Comparison of ENCODE assay signal across 18 cellular contexts in the genomic region with DNA sequence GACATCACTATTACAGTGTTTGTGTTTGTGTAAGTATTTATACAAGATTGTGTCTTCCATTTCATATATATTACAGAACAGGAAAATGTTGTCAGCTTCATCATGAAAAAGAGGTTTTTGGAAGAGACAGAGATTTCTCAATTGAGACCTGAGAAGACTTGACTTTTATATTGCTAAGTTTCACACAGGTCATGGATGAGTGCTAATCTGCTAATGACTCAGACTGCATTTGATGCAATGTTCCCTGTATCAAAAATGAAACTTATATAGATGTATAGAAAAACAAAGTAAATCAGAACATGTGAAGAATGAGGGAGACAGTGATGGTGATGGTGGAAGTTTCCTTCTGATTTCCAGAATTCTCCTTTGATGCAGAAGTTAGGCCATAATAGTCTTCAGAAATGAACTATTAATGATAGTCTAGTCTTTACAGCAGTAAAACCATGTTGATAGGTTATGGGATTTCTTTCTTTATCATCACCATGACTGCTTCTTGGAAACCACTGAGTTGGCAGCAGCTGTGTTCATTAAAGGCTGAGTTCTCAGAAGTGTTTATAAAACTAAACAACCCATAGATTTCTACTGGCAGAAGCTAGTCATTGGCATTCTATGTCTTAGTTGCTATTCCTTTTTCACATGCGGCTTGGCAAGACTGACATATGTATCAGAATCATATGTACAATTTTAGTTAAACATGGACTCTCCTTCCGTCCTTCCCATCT.
"Had no signal": no experiment of that assay in that cellular context is flagged by ENCODE, and none has a peak within 500 bp of the region (broad histone marks: within the 10 kb centered on the region; RNA-seq: fewer than 3 reads in every experiment).

No MANE protein-coding gene starts in this region.

- H3K27ac ChIP-seq: right atrium auricular region, upper lobe of right lung had no signal

- H3K4me1 ChIP-seq: right atrium auricular region, upper lobe of right lung had no signal

- H3K4me3 Mint-ChIP-seq: activated naive CD4-positive, alpha-beta T cell treated with anti-CD3 and anti-CD28 coated beads, Interleukin-2, amount 50 U/mL, for 24 hours; memory B cell; neural crest cell; T-helper 2 cell treated with Interferon-gamma antibody and Interleukin-4, amounts not matched to agents 5 μg/mL and 100 μg/mL, for 36 hours; WTC11 had no signal

- H3K9me2 ChIP-seq: SK-N-SH had no signal

- H3K4me3 ChIP-seq: right atrium auricular region, upper lobe of right lung had no signal

- H3K4me2 ChIP-seq: SK-N-SH had no signal

- H3K27me3 Mint-ChIP-seq: activated naive CD4-positive, alpha-beta T cell treated with anti-CD3 and anti-CD28 coated beads, Interleukin-2, amount 50 U/mL, for 24 hours; progenitor cell of endocrine pancreas had no signal

- ATAC-seq: left ventricle myocardium superior, upper lobe of right lung, WTC11 had no signal

- H3K9me3 ChIP-seq: SK-N-SH, upper lobe of right lung had no signal

- H3K36me3 ChIP-seq: right atrium auricular region, upper lobe of right lung had no signal

- H3K4me1 Mint-ChIP-seq: activated naive CD4-positive, alpha-beta T cell treated with anti-CD3 and anti-CD28 coated beads, Interleukin-2, amount 50 U/mL, for 24 hours; memory B cell; neural crest cell; WTC11 had no signal

- H3K27ac Mint-ChIP-seq: activated naive CD4-positive, alpha-beta T cell treated with anti-CD3 and anti-CD28 coated beads, Interleukin-2, amount 50 U/mL, for 24 hours; memory B cell; progenitor cell of endocrine pancreas; T-helper 2 cell treated with Interferon-gamma antibody and Interleukin-4, amounts not matched to agents 5 μg/mL and 100 μg/mL, for 36 hours; WTC11 had no signal

- H3K36me3 Mint-ChIP-seq: memory B cell, WTC11 had no signal

- DNase-seq: activated CD4-positive, alpha-beta T cell treated with anti-CD3 and anti-CD28 coated beads for 4 hours; activated CD8-positive, alpha-beta memory T cell treated with anti-CD3 and anti-CD28 coated beads for 24 hours; activated CD8-positive, alpha-beta memory T cell treated with anti-CD3 and anti-CD28 coated beads, Interleukin-2, amount 50 U/mL, for 48 hours; amniotic stem cell; dermis blood vessel endothelial cell; effector memory CD4-positive, alpha-beta T cell; foreskin fibroblast; left ventricle myocardium superior; SK-N-SH; stimulated activated CD4-positive, alpha-beta T cell treated with anti-CD3 and anti-CD28 coated beads, Interleukin-2, amount 100 ng/mL, for 48 hours; upper lobe of right lung had no signal

- H3K27me3 ChIP-seq: right atrium auricular region, upper lobe of right lung had no signal

- H3K9ac ChIP-seq: SK-N-SH had no signal
